32 cellular contexts compared by ENCODE assay signal in the genomic region with DNA sequence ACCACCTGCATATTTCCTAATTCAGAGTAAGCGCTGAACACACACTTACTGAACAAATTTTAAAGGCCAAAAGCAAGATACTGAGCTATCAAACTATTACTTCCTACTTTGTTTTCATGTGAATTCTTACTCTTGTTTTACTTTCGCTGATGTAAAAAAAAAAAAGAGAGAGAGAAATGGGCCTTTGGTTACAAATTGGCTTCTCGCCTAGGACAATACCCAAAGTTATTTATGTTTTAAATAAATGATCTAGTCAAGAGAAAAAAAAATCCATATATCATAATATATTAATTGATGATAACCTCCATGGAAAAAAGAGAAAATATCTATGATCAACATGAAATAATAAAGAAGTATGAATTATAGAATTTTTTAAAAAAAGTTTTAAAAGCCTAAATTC. TPM values are rescaled to one million over a fixed set of nuclear protein-coding genes. Genes with fewer than 3 reads are reported as not detected.
DNase-seq lines count a peak whose midpoint lies in the region; ATAC-seq, FAIRE-seq and TF ChIP-seq lines count a peak whose summit lies in the region.
"Had no signal": no experiment of that assay in that cellular context is flagged by ENCODE, and none has a peak within 500 bp of the region (broad histone marks: within the 10 kb centered on the region; RNA-seq: fewer than 3 reads in every experiment).

No MANE protein-coding gene starts in this region.

- WGBS in endodermal cell (ENCODE audit: insufficient coverage in 1 of 2, insufficient read length in 1 of 2), 2 experiments = 90 to 100% methylated on average over 1 to 2 of the region's 3 CpGs
- whole genome bisulfite sequencing in gastroesophageal sphincter (ENCODE audit: low coverage in 1 of 2), 2 donors = 32 to 62% methylated on average over 3 of the region's 3 CpGs
- WGBS in pancreas, 2 donors = 67 to 80% methylated on average over 3 of the region's 3 CpGs

- ATAC-seq in gastroesophageal sphincter (no peak), pancreas (no peak), upper lobe of right lung (no peak)
- ATAC-seq: activated CD8-positive, alpha-beta T cell treated with anti-CD3 and anti-CD28 coated beads, Interleukin-2, amount 10 ng/mL, durations not matched to agents 7 days and 5 days had no signal

- H3K9me3 Mint-ChIP-seq in endodermal cell = peaks cover 6% of the 10 kb centered on the region
- H3K9me3 Mint-ChIP-seq: activated naive CD4-positive, alpha-beta T cell treated with anti-CD3 and anti-CD28 coated beads for 36 hours; central memory CD8-positive, alpha-beta T cell; neural crest cell; stimulated activated naive CD8-positive, alpha-beta T cell treated with anti-CD3 and anti-CD28 coated beads, Interleukin-15, Interleukin-2, amounts not matched to agents 100 ng/mL and 50 ng/mL, for 24 hours had no signal

- H3K36me3 ChIP-seq in endodermal cell (ENCODE audit: control insufficient read depth, insufficient read depth, low read length) (peaks cover 66% of the 10 kb centered on the region), gastroesophageal sphincter (peaks cover 0 to 7% of the 10 kb centered on the region in 2 donors), pancreas (no peaks in the 10 kb centered on the region), upper lobe of right lung (no peaks in the 10 kb centered on the region)
- H3K36me3 ChIP-seq: adrenal gland, BLaER1, tibial nerve had no signal

- FAIRE-seq in pancreas (lab: Jason Lieb, UNC) (peak; percentile 82), HTR-8/SVneo (lab: Jason Lieb, UNC) (no peak), GM12892 (lab: Jason Lieb, UNC) (no peak)
- FAIRE-seq: keratinocyte had no signal

- TF ChIP-seq POLR2A in gastroesophageal sphincter (IDR thresholded peaks at IDR 0.05) (no peak), GM12892 (IDR thresholded peaks at IDR 0.05; ENCODE audit: low read depth, low read length) (no peak)

- peaks cover 47% of the 10 kb centered on the region for H3K36me3 Mint-ChIP-seq in endodermal cell (ENCODE audit: low read depth)

- no peak overlapping the region for H3K27ac ChIP-seq in endodermal cell (ENCODE audit: low read depth, low read length)
- H3K27ac ChIP-seq in gastroesophageal sphincter = peak overlapping the region; percentile 12 to 99 (median 79)
- H3K27ac ChIP-seq in pancreas = no peak overlapping the region
- peak overlapping the region; percentile 45 for H3K27ac ChIP-seq in upper lobe of right lung
- H3K27ac ChIP-seq: BLaER1, RWPE1, SJSA1, VCaP had no signal

- peak overlapping the region; percentile 31 for H3K9ac ChIP-seq in endodermal cell (ENCODE audit: extremely low read depth, low read length, poor library complexity, severe bottlenecking)
- H3K9ac ChIP-seq: BLaER1, parathyroid adenoma had no signal

- H3K4me1 Mint-ChIP-seq in endodermal cell = peaks cover 68% of the 10 kb centered on the region
- H3K4me1 Mint-ChIP-seq: central memory CD8-positive, alpha-beta T cell had no signal

- no peak overlapping the region for H3K4me3 Mint-ChIP-seq in endodermal cell
- H3K4me3 Mint-ChIP-seq: activated CD4-positive, alpha-beta T cell treated with anti-CD3 and anti-CD28 coated beads for 36 hours; activated CD8-positive, alpha-beta T cell treated with anti-CD3 and anti-CD28 coated beads, Interleukin-2, amount 10 ng/mL, durations not matched to agents 7 days and 5 days; activated naive CD4-positive, alpha-beta T cell treated with anti-CD3 and anti-CD28 coated beads for 36 hours; central memory CD8-positive, alpha-beta T cell; neural crest cell; stimulated activated naive CD8-positive, alpha-beta T cell treated with anti-CD3 and anti-CD28 coated beads, Interleukin-15, Interleukin-2, amounts not matched to agents 100 ng/mL and 50 ng/mL, for 24 hours had no signal

- peak overlapping the region; percentile 90 for H3K27ac Mint-ChIP-seq in endodermal cell
- H3K27ac Mint-ChIP-seq: activated CD4-positive, alpha-beta T cell treated with anti-CD3 and anti-CD28 coated beads for 36 hours; activated CD8-positive, alpha-beta T cell treated with anti-CD3 and anti-CD28 coated beads, Interleukin-2, amount 10 ng/mL, durations not matched to agents 7 days and 5 days; activated naive CD4-positive, alpha-beta T cell treated with anti-CD3 and anti-CD28 coated beads for 36 hours; stimulated activated naive CD8-positive, alpha-beta T cell treated with anti-CD3 and anti-CD28 coated beads, Interleukin-15, Interleukin-2, amounts not matched to agents 100 ng/mL and 50 ng/mL, for 24 hours had no signal

- H3K27me3 ChIP-seq in endodermal cell (ENCODE audit: control insufficient read depth, insufficient read depth, low read length, poor library complexity, severe bottlenecking) (no peaks in the 10 kb centered on the region), gastroesophageal sphincter (no peaks in the 10 kb centered on the region), pancreas (no peaks in the 10 kb centered on the region), upper lobe of right lung (no peaks in the 10 kb centered on the region)
- H3K27me3 ChIP-seq: adrenal gland, body of pancreas, SJSA1, tibial nerve had no signal

- intact Hi-C loops in pancreas (cut with DNase I) = no loop called here
- intact Hi-C loops in upper lobe of right lung (cut with DNase I) = no loop called here

- DNase-seq in endodermal cell = no peak
- DNase-seq in pancreas = no peak
- no peak for DNase-seq in upper lobe of right lung
- no peak for DNase-seq in D341Med (ENCODE audit: low spot score)
- DNase-seq in HTR-8/SVneo (ENCODE audit: insufficient read length, low spot score) = no peak
- DNase-seq in GM12892 (ENCODE audit: insufficient read length) = no peak
- DNase-seq: activated CD4-positive, alpha-beta T cell treated with anti-CD3 and anti-CD28 coated beads for 36 hours; activated CD8-positive, alpha-beta T cell treated with anti-CD3 and anti-CD28 coated beads, Interleukin-2, amount 10 ng/mL, durations not matched to agents 7 days and 5 days; activated naive CD4-positive, alpha-beta T cell treated with anti-CD3 and anti-CD28 coated beads for 36 hours; body of pancreas; DMS53; glutamatergic neuron; GOT3; NCI-H1048; NCI-H1694 treated with DMSO at 0.1 percent for 48 hours; NCI-H2171; NCI-H510A; retina; stimulated activated CD8-positive, alpha-beta memory T cell treated with anti-CD3 and anti-CD28 coated beads, Interleukin-4, amount 100 ng/mL, for 48 hours; T-helper 9 cell had no signal

- no peak for TF ChIP-seq EP300 in gastroesophageal sphincter (IDR thresholded peaks at IDR 0.05)

- H3K27me3 Mint-ChIP-seq in endodermal cell (ENCODE audit: insufficient read depth) = no peaks in the 10 kb centered on the region

- no peak overlapping the region for H3K4me3 ChIP-seq in endodermal cell (ENCODE audit: low read length)
- no peak overlapping the region for H3K4me3 ChIP-seq in gastroesophageal sphincter
- H3K4me3 ChIP-seq in pancreas = no peak overlapping the region
- H3K4me3 ChIP-seq in upper lobe of right lung = no peak overlapping the region
- H3K4me3 ChIP-seq: adrenal gland, BLaER1, body of pancreas, SJSA1 had no signal

- no peak for TF ChIP-seq CTCF in endodermal cell (conservative IDR thresholded peaks at IDR 0.05)
- TF ChIP-seq CTCF in gastroesophageal sphincter (IDR thresholded peaks at IDR 0.05) = no peak
- TF ChIP-seq CTCF in pancreas (IDR thresholded peaks at IDR 0.05) = no peak
- no peak for TF ChIP-seq CTCF in upper lobe of right lung (IDR thresholded peaks at IDR 0.05)

- H3K4me1 ChIP-seq in endodermal cell (ENCODE audit: control insufficient read depth, insufficient read depth, low read length) (peaks cover 37% of the 10 kb centered on the region), gastroesophageal sphincter (peaks cover 41 to 99% (median 41%) of the 10 kb centered on the region in 3 donors), pancreas (no peaks in the 10 kb centered on the region), upper lobe of right lung (peaks cover 58% of the 10 kb centered on the region)
- H3K4me1 ChIP-seq: parathyroid adenoma had no signal

- H3K9me3 ChIP-seq in endodermal cell (ENCODE audit: control insufficient read depth, low read length) (peaks cover 24% of the 10 kb centered on the region), gastroesophageal sphincter (no peaks in the 10 kb centered on the region), pancreas (no peaks in the 10 kb centered on the region), upper lobe of right lung (no peaks in the 10 kb centered on the region)
- H3K9me3 ChIP-seq: adrenal gland, BLaER1, body of pancreas, SJSA1, tibial nerve had no signal

RNA-seq across cellular contexts. Expression of a gene that starts 9.2 kb away (rescaled TPM):
- total RNA-seq in endodermal cell (100 to 1,000 TPM; 702 to 764 TPM), gastroesophageal sphincter (100 to 1,000 TPM; 278 to 618 (median 440) TPM), pancreas (100 to 1,000 TPM in 2 of 6 donors, 10 to 100 TPM in 4; 20.7 to 167 (median 51.7) TPM), upper lobe of right lung (242 TPM)
- polyA plus RNA-seq in endodermal cell (2013, experiment 1 of 2) = 174 TPM
- 194 TPM for polyA plus RNA-seq in endodermal cell (2013, experiment 2 of 2)
- polyA plus RNA-seq in pancreas = 10 to 100 TPM; 22.5 to 35.0 TPM
- polyA plus RNA-seq in GM12892 (2012; ENCODE audit: missing spikeins) = not detected
- total RNA-seq: activated CD8-positive, alpha-beta T cell treated with anti-CD3 and anti-CD28 coated beads, Interleukin-2, amount 10 ng/mL, durations not matched to agents 7 days and 5 days had no signal

RNA-seq across cellular contexts. Expression of a gene that starts 9.3 kb away (rescaled TPM):
- total RNA-seq in endodermal cell (100 to 1,000 TPM; 388 to 398 TPM), gastroesophageal sphincter (100 to 1,000 TPM; 478 to 945 (median 543) TPM), pancreas (100 to 1,000 TPM in 1 of 6 donors, 10 to 100 TPM in 5; 18.4 to 130 (median 46.9) TPM), upper lobe of right lung (273 TPM)
- 216 TPM for polyA plus RNA-seq in endodermal cell (2013, experiment 1 of 2)
- polyA plus RNA-seq in endodermal cell (2013, experiment 2 of 2) = 219 TPM
- 10 to 100 TPM; 37.0 to 46.6 TPM for polyA plus RNA-seq in pancreas
- polyA plus RNA-seq in GM12892 (2012; ENCODE audit: missing spikeins) = 0.32 TPM
- total RNA-seq: activated CD4-positive, alpha-beta T cell treated with anti-CD3 and anti-CD28 coated beads for 36 hours; activated CD8-positive, alpha-beta T cell treated with anti-CD3 and anti-CD28 coated beads, Interleukin-2, amount 10 ng/mL, durations not matched to agents 7 days and 5 days; activated naive CD4-positive, alpha-beta T cell treated with anti-CD3 and anti-CD28 coated beads for 36 hours had no signal

Comparison
In these comparisons a context has a peak if more than half of its experiments do, and no peak if none do; other contexts are left out.
1. H3K27ac ChIP-seq: peak in gastroesophageal sphincter (4 of 4) and upper lobe of right lung (single experiment); none in endodermal cell (single experiment) and pancreas (0 of 4).